Comparison of ENCODE assay signal across 16 cellular contexts in genomic region chr3:64838150-64838735, GRCh38.
"Had no signal": no experiment of that assay in that cellular context is flagged by ENCODE, and none has a peak within 500 bp of the region (broad histone marks: within the 10 kb centered on the region; RNA-seq: fewer than 3 reads in every experiment).

No MANE protein-coding gene starts in this region.

- H3K79me2 ChIP-seq: hepatocyte had no signal

- H3K4me2 ChIP-seq: hepatocyte had no signal

- DNase-seq: activated CD4-positive, alpha-beta T cell treated with anti-CD3 and anti-CD28 coated beads for 48 hours; activated CD4-positive, CD25-positive, alpha-beta regulatory T cell; activated CD8-positive, alpha-beta T cell treated with anti-CD3 and anti-CD28 coated beads, Interleukin-2, amount 10 ng/mL, durations not matched to agents 7 days and 5 days; activated naive CD4-positive, alpha-beta T cell treated with Interleukin-2 at 50 U/mL for 16 hours; activated T-cell treated with anti-CD3 and anti-CD28 coated beads, Interleukin-2, amount 50 U/mL, for 24 hours; body of pancreas; central memory CD4-positive, alpha-beta T cell; endodermal cell; foreskin keratinocyte; left colon; lower lobe of right lung; right cardiac atrium; stimulated activated CD4-positive, alpha-beta T cell treated with anti-CD3 and anti-CD28 coated beads, Interleukin-2, amount 100 ng/mL, for 24 hours; stimulated activated naive CD4-positive, alpha-beta T cell treated with Interleukin-2 at 50 U/mL for 16 hours had no signal

- H3K4me1 ChIP-seq: body of pancreas, lower lobe of right lung, thyroid gland had no signal

- H3K9me3 ChIP-seq: body of pancreas, lower lobe of right lung, thyroid gland had no signal

- H3K36me3 ChIP-seq: lower lobe of right lung, thyroid gland had no signal

- H3K27me3 ChIP-seq: body of pancreas, foreskin keratinocyte, hepatocyte, thyroid gland had no signal

- H3K4me3 ChIP-seq: body of pancreas, hepatocyte, lower lobe of right lung, thyroid gland had no signal

- H2AFZ ChIP-seq: hepatocyte had no signal

- H3K27ac ChIP-seq: body of pancreas, foreskin keratinocyte, hepatocyte, lower lobe of right lung had no signal
